Comparison of ENCODE assay signal across 9 cellular contexts in the genomic region with DNA sequence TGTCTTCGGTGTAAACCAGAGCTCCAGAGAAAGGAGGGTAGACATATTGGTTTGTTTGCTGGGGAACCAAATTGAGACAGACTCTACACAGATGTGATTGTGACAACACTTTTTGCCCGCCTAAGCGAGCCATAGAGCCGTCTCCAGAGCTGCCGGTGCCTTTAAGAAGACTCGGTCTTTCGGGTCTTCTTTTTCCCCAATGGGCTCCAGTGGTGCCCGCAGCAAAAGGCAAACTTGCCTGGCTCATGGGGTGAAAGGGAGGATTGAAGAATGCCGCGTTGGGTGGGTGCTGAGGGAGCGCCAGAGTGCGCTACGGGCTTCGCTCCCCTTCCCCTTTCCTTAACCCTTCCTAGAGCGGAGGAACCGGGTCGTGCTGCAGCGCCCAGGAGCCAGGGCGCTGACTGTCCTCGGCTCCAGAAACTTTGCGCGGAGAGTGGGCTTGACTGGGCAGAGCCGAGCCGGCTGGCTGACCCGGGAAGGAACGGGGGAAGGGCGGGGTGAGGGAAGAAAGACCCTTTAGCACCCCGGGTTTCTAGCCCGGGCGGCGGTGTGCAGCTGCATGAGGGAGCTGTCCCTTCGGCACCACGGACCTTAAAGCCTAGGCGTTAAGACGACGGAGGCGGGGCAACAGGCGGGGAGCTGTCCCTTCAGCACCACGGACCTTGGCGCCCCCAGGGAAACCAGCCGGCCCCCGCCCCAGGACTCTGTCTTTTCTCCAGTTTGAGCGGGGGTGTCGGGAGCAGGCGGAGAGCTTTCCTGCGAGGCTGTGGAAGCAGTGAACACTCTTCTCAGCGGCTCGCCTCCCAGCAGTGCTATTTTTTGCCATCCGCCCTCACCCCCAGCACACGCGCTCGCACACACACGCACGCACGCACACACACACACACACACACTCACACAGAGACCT. TPM values are rescaled to one million over a fixed set of nuclear protein-coding genes. Genes with fewer than 3 reads are reported as not detected.
A peak's percentile ranks its signal among the peaks of the same experiment; 100 is the strongest.
DNase-seq lines count a peak whose midpoint lies in the region; ATAC-seq and TF ChIP-seq lines count a peak whose summit lies in the region.
"Had no signal": no experiment of that assay in that cellular context is flagged by ENCODE, and none has a peak within 500 bp of the region (broad histone marks: within the 10 kb centered on the region; RNA-seq: fewer than 3 reads in every experiment).

Gene CACNG3 (plus strand): TSS at position 890 of the 907 bp plus-strand sequence. CDS start 420 bp downstream, outside the sequence.

- peak; percentile 65 for DNase-seq in GM13977 (ENCODE audit: low spot score)
- DNase-seq in RWPE2 (ENCODE audit: low spot score) = peak; percentile 62
- DNase-seq in activated naive CD8-positive, alpha-beta T cell treated with anti-CD3 and anti-CD28 coated beads, Interleukin-2, amount 50 U/mL, for 24 hours = peak; percentile 65
- DNase-seq in stimulated activated CD4-positive, alpha-beta T cell treated with anti-CD3 and anti-CD28 coated beads, Interleukin-4, amount 100 ng/mL, for 4 hours = peak; percentile 7 to 38
- no peak for DNase-seq in ureter (ENCODE audit: low spot score)

- no peak for TF ChIP-seq CTCF in GM13977 (IDR thresholded peaks at IDR 0.05; ENCODE audit: extremely low read depth, insufficient read depth, missing control alignments)
- TF ChIP-seq CTCF in RWPE2 (IDR thresholded peaks at IDR 0.05; ENCODE audit: poor library complexity, severe bottlenecking) = no peak

- H3K4me1 ChIP-seq in RWPE2 (ENCODE audit: insufficient read depth, poor library complexity, severe bottlenecking) = no peaks in the 10 kb centered on the region
- peaks cover 3% of the 10 kb centered on the region for H3K4me1 ChIP-seq in iPS-18a (ENCODE audit: control insufficient read depth, low read depth, low read length)

- no peaks in the 10 kb centered on the region for H3K36me3 ChIP-seq in RWPE2 (ENCODE audit: low read depth)
- no peaks in the 10 kb centered on the region for H3K36me3 ChIP-seq in iPS-18a (ENCODE audit: control insufficient read depth, low read depth, low read length)
- H3K36me3 ChIP-seq: neutrophil had no signal

- H3K27ac Mint-ChIP-seq in activated naive CD8-positive, alpha-beta T cell treated with anti-CD3 and anti-CD28 coated beads, Interleukin-2, amount 50 U/mL, for 24 hours = no peak within 1 kb of the TSS

- H3K9me3 ChIP-seq in RWPE2 (ENCODE audit: severe bottlenecking) = no peaks in the 10 kb centered on the region
- no peaks in the 10 kb centered on the region for H3K9me3 ChIP-seq in iPS-18a (ENCODE audit: control insufficient read depth, low read depth, low read length)
- H3K9me3 ChIP-seq: neutrophil had no signal

- in situ Hi-C loops in GM13977 (cut with MboI; ENCODE audit: low pct_unique_long_range_greater_than_20kb, low sequenced_read_pairs, unreplicated experiment) = no loop called here

- no peak within 1 kb of the TSS for H3K4me3 Mint-ChIP-seq in activated naive CD8-positive, alpha-beta T cell treated with anti-CD3 and anti-CD28 coated beads, Interleukin-2, amount 50 U/mL, for 24 hours

- peaks cover 53% of the 10 kb centered on the region for H3K27me3 Mint-ChIP-seq in activated naive CD8-positive, alpha-beta T cell treated with anti-CD3 and anti-CD28 coated beads, Interleukin-2, amount 50 U/mL, for 24 hours

- H3K4me3 ChIP-seq in RWPE2 (ENCODE audit: severe bottlenecking) (no peak within 1 kb of the TSS), iPS-18a (ENCODE audit: low read length) (peak within 1 kb of the TSS; percentile 69)

- H3K27ac ChIP-seq in RWPE2 (ENCODE audit: poor library complexity, severe bottlenecking) = no peak within 1 kb of the TSS
- H3K27ac ChIP-seq in iPS-18a (ENCODE audit: low read length) = no peak within 1 kb of the TSS
- H3K27ac ChIP-seq: neutrophil had no signal

- H3K36me3 Mint-ChIP-seq in activated naive CD8-positive, alpha-beta T cell treated with anti-CD3 and anti-CD28 coated beads, Interleukin-2, amount 50 U/mL, for 24 hours (ENCODE audit: low read depth) = no peaks in the 10 kb centered on the region

- H3K27me3 ChIP-seq in RWPE2 (ENCODE audit: insufficient read depth, poor library complexity, severe bottlenecking) (peaks cover 19% of the 10 kb centered on the region), iPS-18a (ENCODE audit: control insufficient read depth, insufficient read depth, low read length) (peaks cover 43% of the 10 kb centered on the region)

- H3K9me3 Mint-ChIP-seq in activated naive CD8-positive, alpha-beta T cell treated with anti-CD3 and anti-CD28 coated beads, Interleukin-2, amount 50 U/mL, for 24 hours = no peaks in the 10 kb centered on the region

- H3K9ac ChIP-seq in iPS-18a (ENCODE audit: low read length) = no peak within 1 kb of the TSS

- no peaks in the 10 kb centered on the region for H3K4me1 Mint-ChIP-seq in activated naive CD8-positive, alpha-beta T cell treated with anti-CD3 and anti-CD28 coated beads, Interleukin-2, amount 50 U/mL, for 24 hours

- ATAC-seq in RWPE2 (ENCODE audit: low read depth) (peak; percentile 76), HG02840 (IDR thresholded peaks at IDR 0.05; ENCODE audit: low FRiP score, unreplicated experiment) (no peak), GM21737 (IDR thresholded peaks at IDR 0.05; ENCODE audit: unreplicated experiment) (no peak)
- ATAC-seq in activated naive CD8-positive, alpha-beta T cell treated with anti-CD3 and anti-CD28 coated beads, Interleukin-2, amount 50 U/mL, for 24 hours = peak; percentile 52

RNA-seq across cellular contexts. Expression of gene CACNG3, which starts in this region (rescaled TPM):
- not detected for total RNA-seq in ureter

Comparison
In these comparisons a context has a peak if more than half of its experiments do, and no peak if none do; other contexts are left out.
1. ATAC-seq: peak in RWPE2 (single experiment) and activated naive CD8-positive, alpha-beta T cell treated with anti-CD3 and anti-CD28 coated beads, Interleukin-2, amount 50 U/mL, for 24 hours (single experiment); none in HG02840 (single experiment) and GM21737 (single experiment).